8 cellular contexts compared by ENCODE assay signal in the genomic region with DNA sequence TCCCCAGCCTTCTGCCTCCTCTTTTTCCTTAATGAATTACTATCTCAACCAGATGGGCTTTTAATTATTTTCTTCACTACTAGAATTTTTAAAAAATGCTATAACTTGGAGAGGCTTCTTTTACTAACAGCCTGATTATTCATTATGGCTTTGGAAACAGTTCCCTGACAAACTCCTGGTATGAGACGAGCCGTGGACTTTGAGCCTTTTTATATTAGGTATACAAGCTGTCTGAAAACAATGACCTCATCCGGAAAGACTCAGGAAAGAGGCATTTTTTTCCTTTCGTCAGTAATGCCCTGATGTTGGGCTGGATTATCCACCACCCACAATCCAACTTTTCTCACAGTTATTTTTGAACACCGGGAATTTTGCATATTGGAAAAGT. TPM values are rescaled to one million over a fixed set of nuclear protein-coding genes. Genes with fewer than 3 reads are reported as not detected.
A peak's percentile ranks its signal among the peaks of the same experiment; 100 is the strongest.
DNase-seq lines count a peak whose midpoint lies in the region; ATAC-seq and TF ChIP-seq lines count a peak whose summit lies in the region.

No MANE protein-coding gene starts in this region.

- no peaks in the 10 kb centered on the region for H3K27me3 Mint-ChIP-seq in glutamatergic neuron (ENCODE audit: unreplicated experiment)
- H3K27me3 Mint-ChIP-seq in natural killer cell treated with Interleukin-12 subunit alpha and Interleukin-12 subunit beta and Interleukin-15 and Interleukin-18, amount 100 ng/mL, for 72 hours, result peaks cover 6 to 10% of the 10 kb centered on the region in 2 donors

- peak; percentile 45 for DNase-seq in HEK293T (ENCODE audit: extremely low spot score)
- DNase-seq in breast epithelium (ENCODE audit: low spot score in 2 of 2), result no peak
- DNase-seq in kidney glomerular epithelial cell (lab: John Stamatoyannopoulos, UW), result peak; percentile 83
- no peak for DNase-seq in stomach
- DNase-seq in NCI-H1436 treated with DMSO at 0.1 percent for 48 hours (lab: John Stamatoyannopoulos, UW), result no peak
- no peak for DNase-seq in glutamatergic neuron
- no peak for DNase-seq in natural killer cell treated with Interleukin-12 subunit alpha and Interleukin-12 subunit beta and Interleukin-15 and Interleukin-18, amount 100 ng/mL, for 72 hours (ENCODE audit: low spot score)
- DNase-seq in stimulated activated CD4-positive, alpha-beta T cell treated with anti-CD3 and anti-CD28 coated beads, Interleukin-1b, Interleukin-23, amount 100 ng/mL, for 48 hours, result no peak

- POLR2A ChIA-PET in HEK293T (lab: Yijun Ruan, JAX), result interaction anchor here (1.0 to 2.1 kb wide), 3 partner anchors 37 to 83 kb away, joined by 3 to 12 read pairs (median 3); no protein-coding TSS in a partner anchor

- CTCF ChIA-PET in HEK293T (lab: Yijun Ruan, JAX), result interaction anchor here (0.9 kb wide), 1 partner anchor 19 kb away, joined by 4 read pairs; no protein-coding TSS in a partner anchor

- TF ChIP-seq CTCF in breast epithelium (IDR thresholded peaks at IDR 0.05) (no peak), stomach (IDR thresholded peaks at IDR 0.05) (no peak), glutamatergic neuron (IDR thresholded peaks at IDR 0.05; ENCODE audit: partially characterized antibody, unreplicated experiment) (no peak)

- no peak overlapping the region for H3K4me3 Mint-ChIP-seq in glutamatergic neuron (ENCODE audit: unreplicated experiment)
- no peak overlapping the region for H3K4me3 Mint-ChIP-seq in natural killer cell treated with Interleukin-12 subunit alpha and Interleukin-12 subunit beta and Interleukin-15 and Interleukin-18, amount 100 ng/mL, for 72 hours

- H3K9me3 ChIP-seq in breast epithelium (no peaks in the 10 kb centered on the region), stomach (no peaks in the 10 kb centered on the region)

- H3K27ac ChIP-seq in breast epithelium, result peak overlapping the region; percentile 82 to 90
- H3K27ac ChIP-seq in stomach, result peak overlapping the region in 4 of 5 donors; percentile 74 to 89 (median 80)

- no peaks in the 10 kb centered on the region for H3K36me3 Mint-ChIP-seq in glutamatergic neuron (ENCODE audit: unreplicated experiment)
- no peaks in the 10 kb centered on the region for H3K36me3 Mint-ChIP-seq in natural killer cell treated with Interleukin-12 subunit alpha and Interleukin-12 subunit beta and Interleukin-15 and Interleukin-18, amount 100 ng/mL, for 72 hours

- no peak for TF ChIP-seq EP300 in stomach (IDR thresholded peaks at IDR 0.05)

- H3K4me1 ChIP-seq in breast epithelium, result peaks cover 0 to 11% of the 10 kb centered on the region in 2 donors
- peaks cover 24 to 64% (median 41%) of the 10 kb centered on the region in 4 donors for H3K4me1 ChIP-seq in stomach

- intact Hi-C loops in breast epithelium (cut with DNase I; ENCODE audit: low total_unique reads), result no loop called here
- intact Hi-C loops in stomach (cut with DNase I; ENCODE audit: low total_unique reads), result no loop called here

- 11 to 19% (median 14%) methylated on average over 5 of the region's 5 CpGs for WGBS in stomach, 5 donors

- no peak overlapping the region for H3K27ac Mint-ChIP-seq in glutamatergic neuron (ENCODE audit: unreplicated experiment)
- no peak overlapping the region for H3K27ac Mint-ChIP-seq in natural killer cell treated with Interleukin-12 subunit alpha and Interleukin-12 subunit beta and Interleukin-15 and Interleukin-18, amount 100 ng/mL, for 72 hours

- H3K27me3 ChIP-seq in breast epithelium (no peaks in the 10 kb centered on the region), stomach (no peaks in the 10 kb centered on the region)

- H3K4me3 ChIP-seq in breast epithelium (peak overlapping the region in 2 of 3 donors; percentile 41 to 60), stomach (peak overlapping the region in 2 of 4 donors; percentile 11 to 33)

- no peaks in the 10 kb centered on the region for H3K9me3 Mint-ChIP-seq in glutamatergic neuron (ENCODE audit: unreplicated experiment)
- H3K9me3 Mint-ChIP-seq in natural killer cell treated with Interleukin-12 subunit alpha and Interleukin-12 subunit beta and Interleukin-15 and Interleukin-18, amount 100 ng/mL, for 72 hours, result no peaks in the 10 kb centered on the region

- H3K36me3 ChIP-seq in breast epithelium, result no peaks in the 10 kb centered on the region
- H3K36me3 ChIP-seq in stomach, result no peaks in the 10 kb centered on the region

- peaks cover 4% of the 10 kb centered on the region for H3K4me1 Mint-ChIP-seq in glutamatergic neuron (ENCODE audit: low read depth, unreplicated experiment)
- H3K4me1 Mint-ChIP-seq in natural killer cell treated with Interleukin-12 subunit alpha and Interleukin-12 subunit beta and Interleukin-15 and Interleukin-18, amount 100 ng/mL, for 72 hours (ENCODE audit: low read depth in 2 of 2), result no peaks in the 10 kb centered on the region

- no peak for ATAC-seq in natural killer cell treated with Interleukin-12 subunit alpha and Interleukin-12 subunit beta and Interleukin-15 and Interleukin-18, amount 100 ng/mL, for 72 hours

- no peak for TF ChIP-seq POLR2A in breast epithelium (IDR thresholded peaks at IDR 0.05)
- TF ChIP-seq POLR2A in stomach (IDR thresholded peaks at IDR 0.05), result no peak

TF ChIP-seq in HEK293T, 16 proteins besides CTCF, POLR2A, EP300 and RAD21:
- TF ChIP-seq FOXA1 (IDR thresholded peaks at IDR 0.05), result no peak
- no peak for TF ChIP-seq FOXK2 (IDR thresholded peaks at IDR 0.05)
- no peak for TF ChIP-seq SUZ12 (IDR thresholded peaks at IDR 0.05)
- TF ChIP-seq TARDBP (IDR thresholded peaks at IDR 0.05), result no peak
- TF ChIP-seq ARNT (IDR thresholded peaks at IDR 0.05), result no peak
- no peak for TF ChIP-seq ELF4 (IDR thresholded peaks at IDR 0.05)
- no peak for TF ChIP-seq FOXM1 (IDR thresholded peaks at IDR 0.05; ENCODE audit: borderline replicate concordance)
- no peak for TF ChIP-seq ZNF384 (IDR thresholded peaks at IDR 0.05)
- no peak for TF ChIP-seq HDGF (IDR thresholded peaks at IDR 0.05; ENCODE audit: borderline replicate concordance)
- no peak for TF ChIP-seq SP1 (IDR thresholded peaks at IDR 0.05)

RNA-seq across cellular contexts. Expression of a gene that starts 26.7 kb away (rescaled TPM):
- total RNA-seq in breast epithelium (100 to 1,000 TPM in 2 of 3 donors, 10 to 100 TPM in 1; 89.0 to 216 (median 131) TPM), stomach (100 to 1,000 TPM in 3 of 5 donors, 10 to 100 TPM in 2; 28.1 to 276 (median 198) TPM), glutamatergic neuron (ENCODE audit: unreplicated experiment) (25.7 TPM)
- polyA plus RNA-seq in stomach, result 10 to 100 TPM; 30.2 to 87.2 (median 30.3) TPM
- 10 to 100 TPM in 1 of 2 donors, 1 to 10 TPM in 1; 7.9 to 11.0 TPM for total RNA-seq in natural killer cell treated with Interleukin-12 subunit alpha and Interleukin-12 subunit beta and Interleukin-15 and Interleukin-18, amount 100 ng/mL, for 72 hours

Comparison
In these comparisons a context has a peak if more than half of its experiments do, and no peak if none do; other contexts are left out.
1. DNase-seq: peak in HEK293T (single experiment) and kidney glomerular epithelial cell (single experiment); none in breast epithelium (0 of 2), stomach (single experiment), NCI-H1436 treated with DMSO at 0.1 percent for 48 hours (single experiment), glutamatergic neuron (single experiment), natural killer cell treated with Interleukin-12 subunit alpha and Interleukin-12 subunit beta and Interleukin-15 and Interleukin-18, amount 100 ng/mL, for 72 hours (single experiment) and stimulated activated CD4-positive, alpha-beta T cell treated with anti-CD3 and anti-CD28 coated beads, Interleukin-1b, Interleukin-23, amount 100 ng/mL, for 48 hours (single experiment).